17 cellular contexts compared by ENCODE assay signal in genomic region chr6:75776461-75776860, GRCh38. TPM values are rescaled to one million over a fixed set of nuclear protein-coding genes. Genes with fewer than 3 reads are reported as not detected.
DNase-seq lines count a peak whose midpoint lies in the region; TF ChIP-seq lines count a peak whose summit lies in the region.
"Had no signal": no experiment of that assay in that cellular context is flagged by ENCODE, and none has a peak within 500 bp of the region (broad histone marks: within the 10 kb centered on the region; RNA-seq: fewer than 3 reads in every experiment).

No MANE protein-coding gene starts in this region.

- H3K36me3 Mint-ChIP-seq in brain (peaks cover 8% of the 10 kb centered on the region), osteocyte (ENCODE audit: unreplicated experiment) (peaks cover 5% of the 10 kb centered on the region), MCF 10A (ENCODE audit: insufficient read depth, unreplicated experiment) (no peaks in the 10 kb centered on the region)
- H3K36me3 Mint-ChIP-seq: CD4-positive, CD25-positive, alpha-beta regulatory T cell had no signal

- H3K4me1 Mint-ChIP-seq in brain = peaks cover 29% of the 10 kb centered on the region
- H3K4me1 Mint-ChIP-seq in osteocyte (ENCODE audit: unreplicated experiment) = peaks cover 28% of the 10 kb centered on the region
- H3K4me1 Mint-ChIP-seq in MCF 10A (ENCODE audit: insufficient read depth, unreplicated experiment) = peaks cover 6% of the 10 kb centered on the region
- H3K4me1 Mint-ChIP-seq: CD4-positive, CD25-positive, alpha-beta regulatory T cell had no signal

- DNase-seq in NCI-H2171 treated with DMSO at 0.1 percent for 48 hours (lab: John Stamatoyannopoulos, UW) (peak; percentile 15), NCI-H2171 (lab: John Stamatoyannopoulos, UW) (no peak), HEK293T (ENCODE audit: extremely low spot score) (no peak), osteocyte (ENCODE audit: extremely low spot score, unreplicated experiment) (no peak), kidney glomerular epithelial cell (lab: John Stamatoyannopoulos, UW) (no peak), MCF 10A (ENCODE audit: unreplicated experiment) (no peak), 8988T (no peak)
- DNase-seq: ACHN; Calu3; CD4-positive, CD25-positive, alpha-beta regulatory T cell; DMS153; DMS79 treated with DMSO at 0.1 percent for 48 hours; EL; GDM1; HCEC 1CT; KBM-7 had no signal

- POLR2A ChIA-PET in HEK293T (lab: Yijun Ruan, JAX) (no interaction called here), MCF 10A (lab: Yijun Ruan, JAX) (no interaction called here)

- H3K4me3 Mint-ChIP-seq in brain (no peak overlapping the region), osteocyte (ENCODE audit: unreplicated experiment) (no peak overlapping the region), MCF 10A (ENCODE audit: unreplicated experiment) (no peak overlapping the region)
- H3K4me3 Mint-ChIP-seq: CD4-positive, CD25-positive, alpha-beta regulatory T cell had no signal

- no TSS peak for BruUV-seq in MCF 10A (replicated peaks; lab: Mats Ljungman, UMichigan)

- H3K9me3 Mint-ChIP-seq in brain (peaks cover 0 to 4% (median 0%) of the 10 kb centered on the region in 5 experiments), osteocyte (ENCODE audit: unreplicated experiment) (no peaks in the 10 kb centered on the region), MCF 10A (ENCODE audit: unreplicated experiment) (no peaks in the 10 kb centered on the region)
- H3K9me3 Mint-ChIP-seq: CD4-positive, CD25-positive, alpha-beta regulatory T cell had no signal

- H3K27me3 Mint-ChIP-seq in brain (no peaks in the 10 kb centered on the region), osteocyte (ENCODE audit: unreplicated experiment) (no peaks in the 10 kb centered on the region), MCF 10A (ENCODE audit: insufficient read depth, unreplicated experiment) (no peaks in the 10 kb centered on the region)

- intact Hi-C loops in MCF 10A (cut with micrococcal nuclease) = no loop called here

- TF ChIP-seq CTCF in brain (conservative IDR thresholded peaks at IDR 0.05) (no peak), osteocyte (IDR thresholded peaks at IDR 0.05) (no peak), MCF 10A (IDR thresholded peaks at IDR 0.05; ENCODE audit: unreplicated experiment) (no peak)

- CTCF ChIA-PET in HEK293T (lab: Yijun Ruan, JAX) (no interaction called here), MCF 10A (lab: Yijun Ruan, JAX) (interaction anchor here (0.7 kb wide), 1 partner anchor 838 kb away, joined by 4 read pairs; no protein-coding TSS in a partner anchor)

- H3K27ac Mint-ChIP-seq in brain = peak overlapping the region in 3 of 5 experiments; percentile 23 to 63 (median 49)
- H3K27ac Mint-ChIP-seq in osteocyte (ENCODE audit: unreplicated experiment) = peak overlapping the region; percentile 15
- H3K27ac Mint-ChIP-seq in MCF 10A (ENCODE audit: low read depth, unreplicated experiment) = no peak overlapping the region
- H3K27ac Mint-ChIP-seq: CD4-positive, CD25-positive, alpha-beta regulatory T cell had no signal

TF ChIP-seq in HEK293T, 16 proteins besides CTCF, POLR2A, EP300 and RAD21:
- TF ChIP-seq LEF1 (IDR thresholded peaks at IDR 0.05; ENCODE audit: borderline replicate concordance) = no peak
- TF ChIP-seq PKNOX1 (IDR thresholded peaks at IDR 0.05) = peak; percentile 26; the same call in 1 of the 2 replicates
TF ChIP-seq in HEK293T: peak in this region for 1.

RNA-seq across cellular contexts. Expression of gene MYO6, which starts 27.4 kb away (rescaled TPM):
- 25.5 TPM for polyA plus RNA-seq in brain (ENCODE audit: insufficient read depth, low read depth, low replicate concordance)
- total RNA-seq in osteocyte (61.6 and 62.6 TPM in 2 replicates), MCF 10A (2022) (26.8 and 28.9 TPM in 2 replicates)
